8 cellular contexts compared by ENCODE assay signal in genomic region chr5:150671509-150672236, GRCh38. TPM values are rescaled to one million over a fixed set of nuclear protein-coding genes. Genes with fewer than 3 reads are reported as not detected.
DNase-seq lines count a peak whose midpoint lies in the region; ATAC-seq and TF ChIP-seq lines count a peak whose summit lies in the region.

No MANE protein-coding gene starts in this region.

- no peaks in the 10 kb centered on the region for H3K9me3 ChIP-seq in PC-3 (ENCODE audit: low read length)

- intact Hi-C loops in PC-3 (cut with micrococcal nuclease): no loop called here

- H3K9ac ChIP-seq in PC-3 (ENCODE audit: low read length): no peak overlapping the region

- TF ChIP-seq CTCF in PC-3 (conservative IDR thresholded peaks at IDR 0.05; ENCODE audit: low read depth, low read length): no peak

- no peak overlapping the region for H3K27ac ChIP-seq in PC-3 (ENCODE audit: low read length)

- peaks cover 11% of the 10 kb centered on the region; the same call in 1 of the 2 replicates for H3K4me1 ChIP-seq in PC-3 (ENCODE audit: insufficient read depth, low read length)

- H3K27me3 ChIP-seq in PC-3 (ENCODE audit: low read length): no peaks in the 10 kb centered on the region

- BruUV-seq in PC-3 (replicated peaks; lab: Mats Ljungman, UMichigan): no TSS peak

- peaks cover 6 to 16% of the 10 kb centered on the region in 2 donors for H3K4me1 Mint-ChIP-seq in immature natural killer cell
- peaks cover 4 to 9% of the 10 kb centered on the region in 2 donors for H3K4me1 Mint-ChIP-seq in stimulated activated naive B cell treated with anti-CD40 and anti-IgM and Interleukin-4, amounts not matched to agents 10 μg/mL and 1 μg/mL and 100 μg/mL, for 72 hours

- no peak overlapping the region for H3K27ac Mint-ChIP-seq in immature natural killer cell
- no peak overlapping the region for H3K27ac Mint-ChIP-seq in stimulated activated naive B cell treated with anti-CD40 and anti-IgM and Interleukin-4, amounts not matched to agents 10 μg/mL and 1 μg/mL and 100 μg/mL, for 72 hours

- no peaks in the 10 kb centered on the region for H3K9me3 Mint-ChIP-seq in immature natural killer cell
- no peaks in the 10 kb centered on the region for H3K9me3 Mint-ChIP-seq in stimulated activated naive B cell treated with anti-CD40 and anti-IgM and Interleukin-4, amounts not matched to agents 10 μg/mL and 1 μg/mL and 100 μg/mL, for 72 hours

- no peak overlapping the region for H2AFZ ChIP-seq in PC-3 (ENCODE audit: low read length)

- no peaks in the 10 kb centered on the region for H3K36me3 Mint-ChIP-seq in immature natural killer cell
- H3K36me3 Mint-ChIP-seq in stimulated activated naive B cell treated with anti-CD40 and anti-IgM and Interleukin-4, amounts not matched to agents 10 μg/mL and 1 μg/mL and 100 μg/mL, for 72 hours: no peaks in the 10 kb centered on the region

- CTCF ChIA-PET in PC-3 (lab: Charles Lee): no interaction called here

- DNase-seq in NCI-H526 (lab: John Stamatoyannopoulos, UW) (peak; percentile 22 to 75), NCI-H526 treated with DMSO at 0.1 percent for 48 hours (lab: John Stamatoyannopoulos, UW) (no peak), immature natural killer cell (peak in 2 of 3 donors; percentile 16 to 19), PC-3 (no peak), NCI-H146 (lab: John Stamatoyannopoulos, UW) (no peak), RKO (ENCODE audit: low spot score) (no peak)
- DNase-seq in activated naive CD4-positive, alpha-beta T cell treated with anti-CD3 and anti-CD28 coated beads, Interleukin-2, amount 50 U/mL, for 16 hours: peak; percentile 25
- DNase-seq in stimulated activated naive B cell treated with anti-CD40 and anti-IgM and Interleukin-4, amounts not matched to agents 10 μg/mL and 1 μg/mL and 100 μg/mL, for 72 hours: no peak

- no peaks in the 10 kb centered on the region for H3F3A ChIP-seq in PC-3 (ENCODE audit: low read length, unreplicated experiment)

- H3K4me3 Mint-ChIP-seq in immature natural killer cell: peak overlapping the region; percentile 76 to 88 (median 83)
- peak overlapping the region; percentile 79 to 83 for H3K4me3 Mint-ChIP-seq in stimulated activated naive B cell treated with anti-CD40 and anti-IgM and Interleukin-4, amounts not matched to agents 10 μg/mL and 1 μg/mL and 100 μg/mL, for 72 hours

- H3K27me3 Mint-ChIP-seq in immature natural killer cell (ENCODE audit: low read depth in 3 of 3): peaks cover 0 to 12% (median 3%) of the 10 kb centered on the region in 3 donors
- H3K27me3 Mint-ChIP-seq in stimulated activated naive B cell treated with anti-CD40 and anti-IgM and Interleukin-4, amounts not matched to agents 10 μg/mL and 1 μg/mL and 100 μg/mL, for 72 hours: peaks cover 24 to 32% of the 10 kb centered on the region in 2 donors

- no peaks in the 10 kb centered on the region for H3K9me2 ChIP-seq in PC-3 (replicated peaks; ENCODE audit: low read length)

- H3K4me2 ChIP-seq in PC-3 (ENCODE audit: low read length): no peak overlapping the region

- POLR2A ChIA-PET in PC-3 (lab: Charles Lee; ENCODE audit: unreplicated experiment): interaction anchor here (0.7 kb wide), 1 partner anchor 178 kb away, joined by 4 read pairs; no protein-coding TSS in a partner anchor

- no peak overlapping the region for H3K4me3 ChIP-seq in PC-3 (ENCODE audit: low read length)

- H3K79me2 ChIP-seq in PC-3 (ENCODE audit: low read length): no peaks in the 10 kb centered on the region

- peak; percentile 65 to 70 for ATAC-seq in stimulated activated naive B cell treated with anti-CD40 and anti-IgM and Interleukin-4, amounts not matched to agents 10 μg/mL and 1 μg/mL and 100 μg/mL, for 72 hours (replicated peaks)
- ATAC-seq in PC-3: no peak

- H4K20me1 ChIP-seq in PC-3 (ENCODE audit: low read length): no peaks in the 10 kb centered on the region

- no peaks in the 10 kb centered on the region for H3K36me3 ChIP-seq in PC-3 (ENCODE audit: low read depth, low read length)

RNA-seq across cellular contexts. Expression of gene MYOZ3, which starts 10.6 kb away (rescaled TPM):
- not detected for polyA plus RNA-seq in immature natural killer cell
- total RNA-seq in PC-3 (2014; rRNA removed): not detected in 2 replicates

RNA-seq across cellular contexts. Expression of gene RBM22, which starts 29.2 kb away (rescaled TPM):
- polyA plus RNA-seq in immature natural killer cell: 10 to 100 TPM; 52.9 to 73.3 (median 62.9) TPM
- total RNA-seq in PC-3 (2014; rRNA removed): 27.3 and 31.6 TPM in 2 replicates

RNA-seq across cellular contexts. Expression of gene SYNPO, which starts 31.2 kb away (rescaled TPM):
- not detected for polyA plus RNA-seq in immature natural killer cell
- 5.3 and 8.4 TPM in 2 replicates for total RNA-seq in PC-3 (2014; rRNA removed)

Comparison
In these comparisons a context has a peak if more than half of its experiments do, and no peak if none do; other contexts are left out.
1. DNase-seq: peak in NCI-H526 (2 of 2), activated naive CD4-positive, alpha-beta T cell treated with anti-CD3 and anti-CD28 coated beads, Interleukin-2, amount 50 U/mL, for 16 hours (single experiment) and immature natural killer cell (2 of 3); none in NCI-H526 treated with DMSO at 0.1 percent for 48 hours (single experiment), stimulated activated naive B cell treated with anti-CD40 and anti-IgM and Interleukin-4, amounts not matched to agents 10 μg/mL and 1 μg/mL and 100 μg/mL, for 72 hours (single experiment), PC-3 (single experiment), NCI-H146 (single experiment) and RKO (single experiment).